In genomic region chr14:100142073-100143040, GRCh38 we compare ENCODE assay signal across 10 cellular contexts. TPM values are rescaled to one million over a fixed set of nuclear protein-coding genes. Genes with fewer than 3 reads are reported as not detected.
A peak's percentile ranks its signal among the peaks of the same experiment; 100 is the strongest.
DNase-seq lines count a peak whose midpoint lies in the region; ATAC-seq and TF ChIP-seq lines count a peak whose summit lies in the region.
"Had no signal": no experiment of that assay in that cellular context is flagged by ENCODE, and none has a peak within 500 bp of the region (broad histone marks: within the 10 kb centered on the region; RNA-seq: fewer than 3 reads in every experiment).

No MANE protein-coding gene starts in this region.

- 15 to 22% methylated on average over 2 to 10 of the region's 14 CpGs for WGBS in esophagus squamous epithelium, 2 donors

- no peak overlapping the region for H3K4me3 Mint-ChIP-seq in CD4-positive, alpha-beta T cell
- H3K4me3 Mint-ChIP-seq in neural crest cell = no peak overlapping the region
- H3K4me3 Mint-ChIP-seq in WTC11 = no peak overlapping the region

- POLR2A ChIA-PET in CD4-positive, alpha-beta T cell (lab: Charles Lee) = interaction anchor here (0.9 to 1.7 kb wide), 5 partner anchors 12 to 77 kb away, joined by 3 to 7 read pairs (median 4); partner anchors contain the start of gene EVL
- POLR2A ChIA-PET in WTC11 (lab: Charles Lee) = no interaction called here

- H3K4me3 ChIP-seq in RWPE2 (ENCODE audit: severe bottlenecking) = no peak overlapping the region
- peak overlapping the region in 2 of 4 donors; percentile 18 to 30 for H3K4me3 ChIP-seq in esophagus squamous epithelium
- no peak overlapping the region for H3K4me3 ChIP-seq in foreskin fibroblast (ENCODE audit: low read depth in 1 of 2, low read length in 2 of 2)

- no peak for DNase-seq in CD4-positive, alpha-beta T cell
- DNase-seq in RWPE2 (ENCODE audit: low spot score) (no peak), esophagus squamous epithelium (lab: John Stamatoyannopoulos, UW) (no peak), neural crest cell (ENCODE audit: low read depth, low spot score) (no peak), WTC11 (ENCODE audit: low spot score) (no peak), foreskin fibroblast (no peak)
- DNase-seq: activated CD4-positive, alpha-beta T cell treated with anti-CD3 and anti-CD28 coated beads, Interleukin-2, amount 50 U/mL, for 1 hour; NCI-H82 had no signal

- H3K9me3 Mint-ChIP-seq in CD4-positive, alpha-beta T cell = no peaks in the 10 kb centered on the region
- H3K9me3 Mint-ChIP-seq in neural crest cell (no peaks in the 10 kb centered on the region), WTC11 (no peaks in the 10 kb centered on the region)

- no peaks in the 10 kb centered on the region for H3K27me3 ChIP-seq in CD4-positive, alpha-beta T cell (ENCODE audit: control insufficient read depth, insufficient read depth, low read length)
- H3K27me3 ChIP-seq in RWPE2 (ENCODE audit: insufficient read depth, poor library complexity, severe bottlenecking) (no peaks in the 10 kb centered on the region), esophagus squamous epithelium (no peaks in the 10 kb centered on the region)

- H3K9me3 ChIP-seq in CD4-positive, alpha-beta T cell (ENCODE audit: control insufficient read depth, low read length) = no peaks in the 10 kb centered on the region
- no peaks in the 10 kb centered on the region for H3K9me3 ChIP-seq in RWPE2 (ENCODE audit: severe bottlenecking)
- H3K9me3 ChIP-seq in esophagus squamous epithelium = no peaks in the 10 kb centered on the region

- H3K4me1 ChIP-seq in RWPE2 (ENCODE audit: insufficient read depth, poor library complexity, severe bottlenecking) (no peaks in the 10 kb centered on the region), esophagus squamous epithelium (peaks cover 20 to 71% (median 20%) of the 10 kb centered on the region in 3 donors)

- ATAC-seq in CD4-positive, alpha-beta T cell (ENCODE audit: poor library complexity) = no peak
- ATAC-seq in RWPE2 (ENCODE audit: low read depth) (peak; percentile 5; the same call in 1 of the 3 replicates), WTC11 (no peak), GM21367 (IDR thresholded peaks at IDR 0.05; ENCODE audit: unreplicated experiment) (no peak), HG02840 (IDR thresholded peaks at IDR 0.05; ENCODE audit: low FRiP score, unreplicated experiment) (no peak)

- no peak for TF ChIP-seq POLR2A in esophagus squamous epithelium (IDR thresholded peaks at IDR 0.05)

- no peak for TF ChIP-seq CTCF in CD4-positive, alpha-beta T cell (IDR thresholded peaks at IDR 0.05)
- TF ChIP-seq CTCF in RWPE2 (IDR thresholded peaks at IDR 0.05; ENCODE audit: poor library complexity, severe bottlenecking) = no peak
- no peak for TF ChIP-seq CTCF in esophagus squamous epithelium (IDR thresholded peaks at IDR 0.05)
- TF ChIP-seq CTCF in neural crest cell (conservative IDR thresholded peaks at IDR 0.05) = no peak
- TF ChIP-seq CTCF in WTC11 (IDR thresholded peaks at IDR 0.05) = no peak
- TF ChIP-seq CTCF in foreskin fibroblast (IDR thresholded peaks at IDR 0.05; ENCODE audit: low read depth, low read length) = no peak

- peaks cover 12% of the 10 kb centered on the region for H3K4me1 Mint-ChIP-seq in CD4-positive, alpha-beta T cell (ENCODE audit: low read depth)
- peaks cover 8% of the 10 kb centered on the region for H3K4me1 Mint-ChIP-seq in neural crest cell
- H3K4me1 Mint-ChIP-seq in WTC11 = peaks cover 8% of the 10 kb centered on the region

- H3K27ac Mint-ChIP-seq in CD4-positive, alpha-beta T cell = no peak overlapping the region
- H3K27ac Mint-ChIP-seq in neural crest cell (ENCODE audit: unreplicated experiment) = peak overlapping the region; percentile 57
- H3K27ac Mint-ChIP-seq in WTC11 = no peak overlapping the region

- H3K27ac ChIP-seq in CD4-positive, alpha-beta T cell (ENCODE audit: low read depth, low read length) = peak overlapping the region; percentile 1
- H3K27ac ChIP-seq in RWPE2 (ENCODE audit: poor library complexity, severe bottlenecking) (no peak overlapping the region), esophagus squamous epithelium (peak overlapping the region; percentile 40 to 82 (median 62))

- no peaks in the 10 kb centered on the region for H3K36me3 ChIP-seq in RWPE2 (ENCODE audit: low read depth)
- H3K36me3 ChIP-seq in esophagus squamous epithelium = peaks cover 0 to 83% (median 9%) of the 10 kb centered on the region in 3 donors

- CTCF ChIA-PET in CD4-positive, alpha-beta T cell (lab: Charles Lee) = no interaction called here
- CTCF ChIA-PET in WTC11 (lab: Charles Lee) = interaction anchor here (0.5 to 9.5 kb wide), 9 partner anchors 11 to 106 kb away, joined by 3 to 136 read pairs (median 4); partner anchors contain the start of gene DEGS2

- intact Hi-C loops in CD4-positive, alpha-beta T cell (cut with DNase I, micrococcal nuclease) = no loop called here
- intact Hi-C loops in esophagus squamous epithelium (cut with DNase I) = no loop called here

- no peaks in the 10 kb centered on the region for H3K27me3 Mint-ChIP-seq in CD4-positive, alpha-beta T cell
- H3K27me3 Mint-ChIP-seq in neural crest cell (ENCODE audit: low read depth) (no peaks in the 10 kb centered on the region), WTC11 (ENCODE audit: low read depth) (no peaks in the 10 kb centered on the region)

- peaks cover 58% of the 10 kb centered on the region for H3K36me3 Mint-ChIP-seq in CD4-positive, alpha-beta T cell (ENCODE audit: low read depth)
- H3K36me3 Mint-ChIP-seq in neural crest cell (ENCODE audit: low read depth) (peaks cover 2% of the 10 kb centered on the region), WTC11 (no peaks in the 10 kb centered on the region)

TF ChIP-seq in WTC11, 78 proteins besides CTCF, POLR2A, EP300 and RAD21 (continues in another document):
- TF ChIP-seq EMX1 (CRISPR knock-in tag; IDR thresholded peaks at IDR 0.05) = no peak
- TF ChIP-seq MLX (CRISPR knock-in tag; IDR thresholded peaks at IDR 0.05) = no peak
- TF ChIP-seq ZNF425 (CRISPR knock-in tag; conservative IDR thresholded peaks at IDR 0.05) = no peak
- TF ChIP-seq NR3C1 (CRISPR knock-in tag; conservative IDR thresholded peaks at IDR 0.05; ENCODE audit: low read depth) = no peak
- TF ChIP-seq NFYB (CRISPR knock-in tag; conservative IDR thresholded peaks at IDR 0.05; ENCODE audit: low read depth) = no peak
- no peak for TF ChIP-seq SP1 (CRISPR knock-in tag; conservative IDR thresholded peaks at IDR 0.05)
- TF ChIP-seq ATF2 (CRISPR knock-in tag; IDR thresholded peaks at IDR 0.05; ENCODE audit: borderline replicate concordance, low read depth) = no peak
- TF ChIP-seq IRF2 (CRISPR knock-in tag; IDR thresholded peaks at IDR 0.05; ENCODE audit: borderline replicate concordance, low read depth) = no peak
- no peak for TF ChIP-seq ESRRA (CRISPR knock-in tag; IDR thresholded peaks at IDR 0.05; ENCODE audit: borderline replicate concordance)
- no peak for TF ChIP-seq FOXP4 (CRISPR knock-in tag; IDR thresholded peaks at IDR 0.05)

RNA-seq across cellular contexts. Expression of gene DEGS2, which starts 17.1 kb away (rescaled TPM):
- total RNA-seq in CD4-positive, alpha-beta T cell = under 1 TPM in 1 of 2 experiments, not detected in 1; 0.11 TPM
- total RNA-seq in esophagus squamous epithelium = 100 to 1,000 TPM in 1 of 4 donors, 10 to 100 TPM in 3; 23.8 to 116 (median 27.3) TPM
- 0.11 TPM in 1 of 2 replicates, not detected in the other for total RNA-seq in neural crest cell
- 0.53 to 1.6 TPM (median 0.55 TPM) in 3 replicates for total RNA-seq in WTC11 (2021)
